8 cellular contexts compared by ENCODE assay signal in genomic region chr10:130136214-130137076, GRCh38. TPM values are rescaled to one million over a fixed set of nuclear protein-coding genes. Genes with fewer than 3 reads are reported as not detected.
DNase-seq lines count a peak whose midpoint lies in the region; ATAC-seq and TF ChIP-seq lines count a peak whose summit lies in the region.

TSS of gene GLRX3 (plus strand) at chr10:130136391. CDS start at chr10:130136421, 30 bp downstream.

- H3K27me3 ChIP-seq in SJCRH30 (no peaks in the 10 kb centered on the region), neuronal stem cell (ENCODE audit: control insufficient read depth in 3 of 3, insufficient read depth in 3 of 3, low read depth in 1 of 3, low read length in 3 of 3) (peaks cover 0 to 3% (median 0%) of the 10 kb centered on the region in 3 experiments)

- no peak within 1 kb of the TSS for H4K91ac ChIP-seq in neuronal stem cell (ENCODE audit: low read depth, low read length, poor library complexity)

- H2AK5ac ChIP-seq in neuronal stem cell (ENCODE audit: low read depth, low read length) = peak within 1 kb of the TSS; percentile 95

- no CpG with 5 or more reads among the region's 98 CpGs for whole genome bisulfite sequencing in neuronal stem cell (ENCODE audit: extremely low coverage in 2 of 2, insufficient read length in 2 of 2, insufficient replicate concordance in 1 of 2), 2 donors

- H2AFZ ChIP-seq in neuronal stem cell (ENCODE audit: low read length) = peak within 1 kb of the TSS; percentile 99

- H3K79me1 ChIP-seq in neuronal stem cell (ENCODE audit: low read depth, low read length) = peaks cover 10% of the 10 kb centered on the region

- no peaks in the 10 kb centered on the region for H3K4me1 ChIP-seq in SJCRH30
- peaks cover 3 to 13% of the 10 kb centered on the region in 2 donors for H3K4me1 ChIP-seq in neuronal stem cell (ENCODE audit: control insufficient read depth in 2 of 2, insufficient read depth in 1 of 2, low read depth in 1 of 2, low read length in 2 of 2)

- peak; percentile 76 for ATAC-seq in GM21786 (IDR thresholded peaks at IDR 0.05; ENCODE audit: unreplicated experiment)

- peak within 1 kb of the TSS; percentile 99 for H3K23ac ChIP-seq in neuronal stem cell (ENCODE audit: low read depth, low read length, poor library complexity)

- peak within 1 kb of the TSS; percentile 66 for H2BK5ac ChIP-seq in neuronal stem cell (ENCODE audit: low read length)

- H4K8ac ChIP-seq in neuronal stem cell (ENCODE audit: low read depth, low read length) = peak within 1 kb of the TSS; percentile 48

- DNase-seq in EL = peak; percentile 83
- DNase-seq in Kasumi-1 (lab: John Stamatoyannopoulos, UW) = peak; percentile 83 to 89
- DNase-seq in SJCRH30 = peak; percentile 81 to 82
- DNase-seq in activated naive CD4-positive, alpha-beta T cell treated with Interleukin-2 at 50 U/mL for 16 hours = peak; percentile 91
- peak; percentile 66 for DNase-seq in foreskin melanocyte
- DNase-seq in neuronal stem cell (ENCODE audit: low spot score) = peak; percentile 90

- H3K18ac ChIP-seq in neuronal stem cell (ENCODE audit: low read length) = peak within 1 kb of the TSS; percentile 97

- H2BK120ac ChIP-seq in neuronal stem cell (ENCODE audit: low read depth, low read length) = no peak within 1 kb of the TSS

- no peak within 1 kb of the TSS for H3K14ac ChIP-seq in neuronal stem cell (ENCODE audit: low read length)

- peak within 1 kb of the TSS; percentile 84 for H3K27ac ChIP-seq in SJCRH30
- no peak within 1 kb of the TSS for H3K27ac ChIP-seq in neuronal stem cell (replicated peaks; ENCODE audit: low read length)

- no peak for TF ChIP-seq CTCF in subcutaneous adipose tissue (IDR thresholded peaks at IDR 0.05; ENCODE audit: low read depth)

- peak within 1 kb of the TSS; percentile 75 for H3K4me2 ChIP-seq in neuronal stem cell (ENCODE audit: insufficient read depth, low read length, poor library complexity, severe bottlenecking)

- H3K9me3 ChIP-seq in SJCRH30 (replicated peaks) (no peaks in the 10 kb centered on the region), neuronal stem cell (replicated peaks in 1 of 2; ENCODE audit: control insufficient read depth in 2 of 2, insufficient read depth in 1 of 2, low read depth in 1 of 2, low read length in 2 of 2) (no peaks in the 10 kb centered on the region)

- no peaks in the 10 kb centered on the region for H3K36me3 ChIP-seq in SJCRH30
- peaks cover 2 to 35% of the 10 kb centered on the region in 2 donors for H3K36me3 ChIP-seq in neuronal stem cell (replicated peaks in 1 of 2; ENCODE audit: control insufficient read depth in 2 of 2, insufficient read depth in 2 of 2, low read length in 2 of 2)

- H3K4me3 ChIP-seq in SJCRH30 = peak within 1 kb of the TSS; percentile 90
- peak within 1 kb of the TSS; percentile 73 to 97 for H3K4me3 ChIP-seq in neuronal stem cell (ENCODE audit: low read length in 2 of 2)

- peak within 1 kb of the TSS; percentile 98 for H2BK15ac ChIP-seq in neuronal stem cell (ENCODE audit: low read length)

- H3K4ac ChIP-seq in neuronal stem cell (ENCODE audit: low read length) = no peak within 1 kb of the TSS

- peak within 1 kb of the TSS; percentile 92 for H3K9ac ChIP-seq in neuronal stem cell (ENCODE audit: low read depth, low read length, poor library complexity)

- H2BK12ac ChIP-seq in neuronal stem cell (ENCODE audit: low read length) = peak within 1 kb of the TSS; percentile 98

RNA-seq across cellular contexts. Expression of gene GLRX3, which starts in this region (rescaled TPM):
- 112 and 128 TPM in 2 replicates for total RNA-seq in SJCRH30 (2014; rRNA removed; shearing (Covaris generic))
- 124 TPM for polyA plus RNA-seq in neuronal stem cell (2013, experiment 1 of 2)
- polyA plus RNA-seq in neuronal stem cell (2013, experiment 2 of 2) = 125 TPM
- 10 to 100 TPM; 39.0 to 58.0 (median 45.1) TPM for total RNA-seq in subcutaneous adipose tissue
